In the genomic region with DNA sequence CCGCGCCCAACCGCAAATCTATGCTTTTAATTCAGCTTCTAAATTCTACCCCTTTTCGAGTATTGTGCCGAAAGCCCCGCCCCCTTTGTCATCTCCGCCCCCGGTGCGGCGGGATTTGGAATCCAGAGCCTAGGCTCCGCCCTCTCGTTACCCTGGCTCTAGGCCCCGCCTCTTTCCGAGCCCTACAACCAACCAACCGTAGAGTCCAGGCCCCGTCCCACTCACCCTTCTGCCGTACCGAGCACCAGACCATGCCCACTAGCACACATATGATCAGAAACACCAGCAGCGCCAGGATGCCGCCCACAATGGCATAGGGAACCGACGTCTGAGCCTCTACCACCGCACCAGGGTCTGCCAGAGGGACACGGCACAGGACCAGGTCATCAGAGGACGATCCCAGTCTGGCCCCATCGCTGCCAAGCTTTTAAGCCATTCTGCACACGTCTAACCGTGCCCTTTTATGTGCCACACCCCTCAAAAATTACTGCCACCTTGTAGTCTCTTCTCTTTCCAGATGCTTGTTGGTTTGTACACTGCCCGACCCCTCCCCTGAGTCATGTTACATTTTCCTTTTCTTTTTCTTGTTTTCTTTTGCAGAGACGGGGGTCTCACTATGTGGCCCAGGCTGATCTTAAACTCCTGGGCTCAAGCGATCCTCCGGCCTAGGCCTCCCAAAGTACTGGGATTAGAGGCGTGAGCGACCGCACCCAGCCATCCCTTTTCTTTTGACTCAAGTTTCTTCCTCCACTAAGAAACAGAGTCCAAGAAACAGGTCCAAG, we compare ENCODE assay signal across 1 cellular context.
TF ChIP-seq lines count a peak whose summit lies in the region.

No MANE protein-coding gene starts in this region.

TF ChIP-seq in Ishikawa, 13 proteins besides CTCF, POLR2A, EP300 and RAD21:
- TF ChIP-seq TAF1 (IDR thresholded peaks at IDR 0.05; ENCODE audit: low read depth) (no peak), EGR1 (IDR thresholded peaks at IDR 0.05) (peak; percentile 6; the same call in 1 of the 2 replicates)
